Comparison of ENCODE assay signal across 1 cellular context in genomic region chr14:69137456-69138188, GRCh38.
TF ChIP-seq lines count a peak whose summit lies in the region.

No MANE protein-coding gene starts in this region.

TF ChIP-seq in IMR-90, 13 proteins besides CTCF, POLR2A, EP300 and RAD21:
- no peak for TF ChIP-seq RCOR1 (IDR thresholded peaks at IDR 0.05; ENCODE audit: insufficient replicate concordance, low read length)
- TF ChIP-seq MAZ (IDR thresholded peaks at IDR 0.05; ENCODE audit: borderline replicate concordance, low read depth, low read length), result no peak
- no peak for TF ChIP-seq NFE2L2 (IDR thresholded peaks at IDR 0.05; ENCODE audit: low read depth, low read length)
- TF ChIP-seq FOS (IDR thresholded peaks at IDR 0.05; ENCODE audit: low read depth, low read length), result no peak
- no peak for TF ChIP-seq SMC3 (IDR thresholded peaks at IDR 0.05; ENCODE audit: low read depth, low read length)
- TF ChIP-seq MAFK (IDR thresholded peaks at IDR 0.05; ENCODE audit: low read depth, low read length), result no peak
- TF ChIP-seq CHD1 (IDR thresholded peaks at IDR 0.05; ENCODE audit: low read depth, low read length), result no peak
- no peak for TF ChIP-seq USF2 (IDR thresholded peaks at IDR 0.05; ENCODE audit: low read depth, low read length)
- no peak for TF ChIP-seq RFX5 (IDR thresholded peaks at IDR 0.05; ENCODE audit: low read depth, low read length)
- TF ChIP-seq ELK1 (IDR thresholded peaks at IDR 0.05; ENCODE audit: borderline replicate concordance, low read depth, low read length), result no peak
- TF ChIP-seq MXI1 (IDR thresholded peaks at IDR 0.05; ENCODE audit: borderline replicate concordance, low read depth, low read length), result no peak
- no peak for TF ChIP-seq BHLHE40 (IDR thresholded peaks at IDR 0.05; ENCODE audit: low read depth, low read length)
- no peak for TF ChIP-seq CEBPB (IDR thresholded peaks at IDR 0.05; ENCODE audit: low read depth, low read length)
TF ChIP-seq in IMR-90: peak in this region for 0.
